Comparison of ENCODE assay signal across 10 cellular contexts in the genomic region with DNA sequence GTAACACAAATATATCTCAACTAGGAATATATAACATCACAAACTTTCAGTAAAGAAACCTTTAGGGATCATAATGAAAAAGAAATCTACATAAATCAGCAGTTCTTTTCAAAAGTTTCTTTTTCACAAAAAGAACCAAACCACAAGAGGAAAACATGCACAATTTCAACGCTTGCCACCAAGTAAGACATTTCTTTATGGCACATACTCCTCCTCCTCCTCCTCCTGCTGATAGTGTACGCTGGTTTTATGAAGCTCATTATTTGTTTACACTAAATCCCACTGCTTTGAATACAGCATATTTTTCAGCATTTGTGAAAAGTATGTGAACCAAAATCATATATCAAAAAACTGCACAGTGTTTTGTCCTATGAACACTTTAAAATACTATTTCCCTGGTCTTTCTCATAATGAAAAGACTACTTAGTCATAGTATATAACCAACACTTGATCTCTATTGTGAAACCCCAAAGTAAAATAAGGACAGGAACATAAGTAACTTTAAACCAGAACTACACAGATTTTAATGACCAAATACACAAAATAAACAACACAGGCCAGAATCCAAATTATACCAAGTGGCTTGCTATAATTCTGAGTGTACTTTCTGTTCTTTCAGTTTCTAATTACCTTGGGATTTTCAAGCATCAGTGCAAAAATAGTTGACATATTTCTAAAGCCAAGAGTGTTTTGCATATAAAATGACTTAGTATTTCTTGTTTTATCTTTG.
DNase-seq lines count a peak whose midpoint lies in the region; ATAC-seq and TF ChIP-seq lines count a peak whose summit lies in the region.
"Had no signal": no experiment of that assay in that cellular context is flagged by ENCODE, and none has a peak within 500 bp of the region (broad histone marks: within the 10 kb centered on the region; RNA-seq: fewer than 3 reads in every experiment).

No MANE protein-coding gene starts in this region.

- H3K9me2 ChIP-seq in Karpas-422 (replicated peaks; ENCODE audit: insufficient read depth, low read length), result no peaks in the 10 kb centered on the region

- TF ChIP-seq POLR2A in gastrocnemius medialis (IDR thresholded peaks at IDR 0.05), result no peak

- no peaks in the 10 kb centered on the region for H3K27me3 ChIP-seq in Karpas-422 (ENCODE audit: low read length)
- H3K27me3 ChIP-seq in gastrocnemius medialis, result no peaks in the 10 kb centered on the region

- H2AFZ ChIP-seq in Karpas-422 (ENCODE audit: low read length), result no peak overlapping the region

- peak overlapping the region; percentile 63 for H3K4me2 ChIP-seq in Karpas-422 (ENCODE audit: low read depth, low read length, poor library complexity, severe bottlenecking)

- intact Hi-C loops in gastrocnemius medialis (cut with DNase I; ENCODE audit: low total_unique reads), result loop anchor here (5.0 kb wide), 2 partner anchors 185 to 295 kb away; partner anchors contain the start of gene EIF4G3

- peaks cover 32% of the 10 kb centered on the region for H3K4me1 Mint-ChIP-seq in chondrocyte (ENCODE audit: low read depth)

- no peaks in the 10 kb centered on the region for H3K9me3 ChIP-seq in Karpas-422 (ENCODE audit: low read length)
- no peaks in the 10 kb centered on the region for H3K9me3 ChIP-seq in gastrocnemius medialis

- no peaks in the 10 kb centered on the region for H4K20me1 ChIP-seq in Karpas-422 (ENCODE audit: insufficient read depth, low read depth, low read length)

- in situ Hi-C loops in gastrocnemius medialis (cut with MboI; ENCODE audit: low sequenced_read_pairs in 4 of 4), result loop anchor here in 2 of 4 donors (25.0 kb wide), 1 partner anchor 195 kb away; the partner anchor contains the start of gene EIF4G3 (in 2 of the 2)

- no peaks in the 10 kb centered on the region for H3K9me3 Mint-ChIP-seq in chondrocyte (ENCODE audit: low read depth)

- H3K36me3 ChIP-seq in Karpas-422 (ENCODE audit: insufficient read depth, low read length) (peaks cover 3% of the 10 kb centered on the region; the same call in 1 of the 2 replicates), gastrocnemius medialis (no peaks in the 10 kb centered on the region)

- ATAC-seq in gastrocnemius medialis (peak; percentile 87 to 92), GM19463 (IDR thresholded peaks at IDR 0.05; ENCODE audit: unreplicated experiment) (no peak)
- ATAC-seq: HCT116 had no signal

- no peak overlapping the region for H3K9ac ChIP-seq in Karpas-422 (ENCODE audit: low read length)

- H3K4me1 ChIP-seq in Karpas-422 (ENCODE audit: low read length) (peaks cover 34% of the 10 kb centered on the region), gastrocnemius medialis (peaks cover 42 to 46% of the 10 kb centered on the region in 2 donors)

- H3K4me3 Mint-ChIP-seq in chondrocyte (ENCODE audit: unreplicated experiment), result no peak overlapping the region

- no peaks in the 10 kb centered on the region for H3K27me3 Mint-ChIP-seq in chondrocyte (ENCODE audit: low read depth)

- H3K36me3 Mint-ChIP-seq in chondrocyte (ENCODE audit: low read depth), result peaks cover 1% of the 10 kb centered on the region

- peaks cover 93% of the 10 kb centered on the region for H3K79me2 ChIP-seq in Karpas-422 (ENCODE audit: low read length)

- TF ChIP-seq CTCF in GM12865 (IDR thresholded peaks at IDR 0.05; ENCODE audit: insufficient read depth, low read depth, low read length, missing control alignments) (no peak), chondrocyte (IDR thresholded peaks at IDR 0.05) (no peak), gastrocnemius medialis (IDR thresholded peaks at IDR 0.05 in 4 of 5, conservative IDR thresholded peaks at IDR 0.05 in 1 of 5) (no peak)

- H3K27ac Mint-ChIP-seq in chondrocyte (ENCODE audit: unreplicated experiment), result peak overlapping the region; percentile 83

- H3K4me3 ChIP-seq in GM12865 (ENCODE audit: low read depth, low read length) (no peak overlapping the region; the same call in 1 of the 2 replicates), Karpas-422 (ENCODE audit: low read length) (peak overlapping the region; percentile 12; the same call in 1 of the 2 replicates), gastrocnemius medialis (peak overlapping the region in 1 of 4 donors; percentile 31)

- DNase-seq in GM12865 (ENCODE audit: low read depth) (peak; percentile 16), Karpas-422 (no peak), chondrocyte (ENCODE audit: low spot score) (no peak), gastrocnemius medialis (no peak), NCI-H1694 (lab: John Stamatoyannopoulos, UW) (no peak)
- no peak for DNase-seq in effector CD8-positive, alpha-beta T cell (lab: John Stamatoyannopoulos, UW)
- DNase-seq: activated naive CD4-positive, alpha-beta T cell treated with Interleukin-2 at 50 U/mL for 16 hours; T1000 had no signal

- H3K27ac ChIP-seq in Karpas-422 (ENCODE audit: low read length) (peak overlapping the region; percentile 67), gastrocnemius medialis (peak overlapping the region; percentile 63 to 83 (median 82))
